Comparison of ENCODE assay signal across 9 cellular contexts in genomic region chr11:102313225-102313940, GRCh38. TPM values are rescaled to one million over a fixed set of nuclear protein-coding genes. Genes with fewer than 3 reads are reported as not detected.
DNase-seq lines count a peak whose midpoint lies in the region; ATAC-seq and TF ChIP-seq lines count a peak whose summit lies in the region.
"Had no signal": no experiment of that assay in that cellular context is flagged by ENCODE, and none has a peak within 500 bp of the region (broad histone marks: within the 10 kb centered on the region; RNA-seq: fewer than 3 reads in every experiment).

No MANE protein-coding gene starts in this region.

- H3K4me3 Mint-ChIP-seq in stimulated activated memory B cell treated with anti-CD40 and anti-IgM and Interleukin-4, amounts not matched to agents 10 μg/mL and 1 μg/mL and 100 μg/mL, for 72 hours, result peak overlapping the region; percentile 55

- TF ChIP-seq RAD21 in IMR-90 (IDR thresholded peaks at IDR 0.05; ENCODE audit: low read length), result no peak

- H3K4ac ChIP-seq in IMR-90 (ENCODE audit: low read depth, low read length), result peak overlapping the region; percentile 67; the same call in 1 of the 2 replicates

- H3K18ac ChIP-seq in IMR-90 (ENCODE audit: low read depth, low read length), result peak overlapping the region; percentile 87

- H4K91ac ChIP-seq in IMR-90 (ENCODE audit: insufficient read depth, low read depth, low read length), result peak overlapping the region; percentile 61

- 0 out of 2 replicates have a peak, but pooled peaks cover 6% of the 10 kb centered on the region for H3K9me1 ChIP-seq in IMR-90 (ENCODE audit: insufficient read depth, low read length)

- H4K5ac ChIP-seq in IMR-90 (ENCODE audit: low read depth, low read length), result peak overlapping the region; percentile 91

- no peak overlapping the region for H2AK9ac ChIP-seq in IMR-90 (replicated peaks; ENCODE audit: low read depth, low read length, poor library complexity)

- peak overlapping the region; percentile 16; the same call in 1 of the 2 replicates for H3K23ac ChIP-seq in IMR-90 (ENCODE audit: low read depth, low read length)

- peaks cover 5% of the 10 kb centered on the region for H3K4me1 ChIP-seq in IMR-90 (ENCODE audit: control insufficient read depth, insufficient read depth, low read length)

- no peaks in the 10 kb centered on the region for H3K27me3 ChIP-seq in IMR-90 (ENCODE audit: control insufficient read depth, insufficient read depth, low read length)

- POLR2A ChIA-PET in IMR-90 (lab: Charles Lee; ENCODE audit: unreplicated experiment), result no interaction called here

- H3K4me1 Mint-ChIP-seq in stimulated activated memory B cell treated with anti-CD40 and anti-IgM and Interleukin-4, amounts not matched to agents 10 μg/mL and 1 μg/mL and 100 μg/mL, for 72 hours, result peaks cover 35% of the 10 kb centered on the region

- peak overlapping the region; percentile 81 for H2AFZ ChIP-seq in IMR-90 (replicated peaks; ENCODE audit: low read length, poor library complexity)

- dilution Hi-C loops in IMR-90 (cut with HindIII; ENCODE audit: low sequenced_read_pairs, unreplicated experiment), result no loop called here

- no peak for TF ChIP-seq POLR2A in IMR-90 (IDR thresholded peaks at IDR 0.05; ENCODE audit: low read depth, low read length)

- in situ Hi-C loops in IMR-90 (cut with MboI; ENCODE audit: low sequenced_read_pairs), result no loop called here

- CTCF ChIA-PET in IMR-90 (lab: Yijun Ruan, JAX), result interaction anchor here (2.5 kb wide), 1 partner anchor 19 kb away, joined by 11 read pairs; no protein-coding TSS in a partner anchor

- H3K4me2 ChIP-seq in IMR-90 (ENCODE audit: low read depth, low read length), result peak overlapping the region; percentile 87

- H3K27me3 Mint-ChIP-seq in stimulated activated memory B cell treated with anti-CD40 and anti-IgM and Interleukin-4, amounts not matched to agents 10 μg/mL and 1 μg/mL and 100 μg/mL, for 72 hours, result no peaks in the 10 kb centered on the region

- DNase-seq in IMR-90 (no peak), fibroblast of peridontal ligament (ENCODE audit: extremely low read depth) (peak; percentile 48), NCI-H2107 treated with DMSO at 0.1 percent for 48 hours (lab: John Stamatoyannopoulos, UW; ENCODE audit: unreplicated experiment) (no peak), NCI-H446 treated with DMSO at 0.1 percent for 48 hours (lab: John Stamatoyannopoulos, UW) (no peak), dedifferentiated amniotic fluid mesenchymal stem cell (ENCODE audit: extremely low spot score) (no peak)
- DNase-seq: KBM-7 had no signal

- intact Hi-C loops in IMR-90 (cut with micrococcal nuclease), result no loop called here

- peak overlapping the region; percentile 19; the same call in 1 of the 2 replicates for H3K27ac ChIP-seq in IMR-90 (ENCODE audit: insufficient read depth, low read length)
- H3K27ac ChIP-seq in VCaP, result peak overlapping the region; percentile 85

- H2AK5ac ChIP-seq in IMR-90 (ENCODE audit: low read depth, low read length), result 0 out of 2 replicates have a peak overlapping the region, but pooled peaks have one; percentile 29

- no peaks in the 10 kb centered on the region for H3K9me3 Mint-ChIP-seq in stimulated activated memory B cell treated with anti-CD40 and anti-IgM and Interleukin-4, amounts not matched to agents 10 μg/mL and 1 μg/mL and 100 μg/mL, for 72 hours

- no TSS peak for BruUV-seq in IMR-90 (replicated peaks; lab: Mats Ljungman, UMichigan)

- peaks cover 0 to 9% of the 10 kb centered on the region in 2 experiments; a peak in 2 of 4 replicates for H3K79me1 ChIP-seq in IMR-90 (ENCODE audit: low read depth in 1 of 2, low read length in 2 of 2)

- H4K20me1 ChIP-seq in IMR-90 (ENCODE audit: insufficient read depth, low read length), result no peaks in the 10 kb centered on the region

- H4K8ac ChIP-seq in IMR-90 (ENCODE audit: low read depth in 2 of 2, low read length in 2 of 2), result peak overlapping the region; percentile 77 to 78

- H3K9ac ChIP-seq in IMR-90 (ENCODE audit: low read depth, low read length), result peak overlapping the region; percentile 5; the same call in 1 of the 2 replicates

- H3K56ac ChIP-seq in IMR-90 (ENCODE audit: extremely low read depth, insufficient read depth, low read length), result peak overlapping the region; percentile 8; the same call in 1 of the 2 replicates

- peaks cover 10% of the 10 kb centered on the region for H3K36me3 Mint-ChIP-seq in stimulated activated memory B cell treated with anti-CD40 and anti-IgM and Interleukin-4, amounts not matched to agents 10 μg/mL and 1 μg/mL and 100 μg/mL, for 72 hours

- no CpG with 5 or more reads among the region's 4 CpGs for WGBS in IMR-90 (ENCODE audit: extremely low coverage in 2 of 2, insufficient read length in 1 of 2), 2 experiments

- peak overlapping the region; percentile 24; the same call in 1 of the 2 replicates for H3K4me3 ChIP-seq in IMR-90 (ENCODE audit: insufficient read depth, low read depth, low read length)

- H3K14ac ChIP-seq in IMR-90 (replicated peaks; ENCODE audit: low read depth, low read length), result peak overlapping the region; percentile 64

- H2BK120ac ChIP-seq in IMR-90 (ENCODE audit: low read depth, low read length), result peak overlapping the region; percentile 83

- peak overlapping the region; percentile 97 for H3K27ac Mint-ChIP-seq in stimulated activated memory B cell treated with anti-CD40 and anti-IgM and Interleukin-4, amounts not matched to agents 10 μg/mL and 1 μg/mL and 100 μg/mL, for 72 hours

- ATAC-seq in IMR-90 (ENCODE audit: low read depth) (no peak), GM18861 (IDR thresholded peaks at IDR 0.05; ENCODE audit: unreplicated experiment) (no peak)
- ATAC-seq in stimulated activated memory B cell treated with anti-CD40 and anti-IgM and Interleukin-4, amounts not matched to agents 10 μg/mL and 1 μg/mL and 100 μg/mL, for 72 hours, result no peak

- H2BK5ac ChIP-seq in IMR-90 (ENCODE audit: low read depth, low read length, poor library complexity, severe bottlenecking), result no peak overlapping the region

- peak overlapping the region; percentile 72; the same call in 1 of the 2 replicates for H2BK20ac ChIP-seq in IMR-90 (ENCODE audit: low read depth, low read length)

- H3K9me3 ChIP-seq in IMR-90 (ENCODE audit: control insufficient read depth, insufficient read depth, low read length), result no peaks in the 10 kb centered on the region

- TF ChIP-seq CTCF in IMR-90 (conservative IDR thresholded peaks at IDR 0.05; ENCODE audit: low read depth, low read length), result no peak
- TF ChIP-seq CTCF in VCaP (conservative IDR thresholded peaks at IDR 0.05), result no peak

- H2BK15ac ChIP-seq in IMR-90 (ENCODE audit: low read depth, low read length), result peak overlapping the region; percentile 42; the same call in 2 of the 3 replicates

- no peaks in the 10 kb centered on the region for H3K36me3 ChIP-seq in IMR-90 (ENCODE audit: control insufficient read depth, insufficient read depth, low read length)

TF ChIP-seq in IMR-90, 13 proteins besides CTCF, POLR2A, EP300 and RAD21:
- TF ChIP-seq NFE2L2 (IDR thresholded peaks at IDR 0.05; ENCODE audit: low read depth, low read length) (no peak), RFX5 (IDR thresholded peaks at IDR 0.05; ENCODE audit: low read depth, low read length) (no peak), CEBPB (IDR thresholded peaks at IDR 0.05; ENCODE audit: low read depth, low read length) (no peak), MXI1 (IDR thresholded peaks at IDR 0.05; ENCODE audit: borderline replicate concordance, low read depth, low read length) (no peak), MAFK (IDR thresholded peaks at IDR 0.05; ENCODE audit: low read depth, low read length) (no peak), CHD1 (IDR thresholded peaks at IDR 0.05; ENCODE audit: low read depth, low read length) (no peak), RCOR1 (IDR thresholded peaks at IDR 0.05; ENCODE audit: insufficient replicate concordance, low read length) (no peak), BHLHE40 (IDR thresholded peaks at IDR 0.05; ENCODE audit: low read depth, low read length) (no peak), USF2 (IDR thresholded peaks at IDR 0.05; ENCODE audit: low read depth, low read length) (no peak), MAZ (IDR thresholded peaks at IDR 0.05; ENCODE audit: borderline replicate concordance, low read depth, low read length) (no peak), SMC3 (IDR thresholded peaks at IDR 0.05; ENCODE audit: low read depth, low read length) (no peak), ELK1 (IDR thresholded peaks at IDR 0.05; ENCODE audit: borderline replicate concordance, low read depth, low read length) (no peak), FOS (IDR thresholded peaks at IDR 0.05; ENCODE audit: low read depth, low read length) (no peak)

RNA-seq across cellular contexts. Expression of gene BIRC3, which starts 3.9 kb away (rescaled TPM):
- 5.0 and 6.4 TPM in 2 replicates for total RNA-seq in IMR-90 (2012; rRNA removed)
- 1.3 and 2.2 TPM in 2 replicates for polyA plus RNA-seq in IMR-90 (2012; rRNA removed)
- 0.25 and 0.29 TPM in 2 replicates for polyA plus RNA-seq in IMR-90 (2012; cell fraction: cytosol; rRNA removed)
- polyA plus RNA-seq in IMR-90 (2012; cell fraction: nucleus; rRNA removed; ENCODE audit: low replicate concordance), result 0.07 and 0.97 TPM in 2 replicates

RNA-seq across cellular contexts. Expression of gene BIRC2, which starts 33.6 kb away (rescaled TPM):
- total RNA-seq in IMR-90 (2012; rRNA removed), result 112 and 204 TPM in 2 replicates
- 40.4 and 48.0 TPM in 2 replicates for polyA plus RNA-seq in IMR-90 (2012; rRNA removed)
- 9.2 and 19.6 TPM in 2 replicates for polyA plus RNA-seq in IMR-90 (2012; cell fraction: cytosol; rRNA removed)
- 8.4 and 78.2 TPM in 2 replicates for polyA plus RNA-seq in IMR-90 (2012; cell fraction: nucleus; rRNA removed; ENCODE audit: low replicate concordance)
